28 cellular contexts compared by ENCODE assay signal in genomic region chr3:8873740-8874139, GRCh38.
"Had no signal": no experiment of that assay in that cellular context is flagged by ENCODE, and none has a peak within 500 bp of the region (broad histone marks: within the 10 kb centered on the region; RNA-seq: fewer than 3 reads in every experiment).

No MANE protein-coding gene starts in this region.

- H3K9me3 Mint-ChIP-seq: activated naive CD4-positive, alpha-beta T cell treated with anti-CD3 and anti-CD28 coated beads, Interleukin-2, amount 10 ng/mL, durations not matched to agents 7 days and 5 days; central memory CD8-positive, alpha-beta T cell; mesothelial cell of epicardium; T-helper 2 cell treated with Interferon-gamma antibody and Interleukin-4, amounts not matched to agents 5 μg/mL and 100 μg/mL, for 36 hours had no signal

- ATAC-seq: activated CD4-positive, alpha-beta T cell treated with anti-CD3 and anti-CD28 coated beads for 36 hours; left cardiac atrium; left ventricle myocardium superior; psoas muscle; stimulated activated memory B cell treated with anti-CD40 and anti-IgM and Interleukin-4, amounts not matched to agents 10 μg/mL and 1 μg/mL and 100 μg/mL, for 72 hours had no signal

- H3K4me3 Mint-ChIP-seq: activated CD4-positive, alpha-beta T cell treated with anti-CD3 and anti-CD28 coated beads for 36 hours; activated naive CD4-positive, alpha-beta T cell treated with anti-CD3 and anti-CD28 coated beads, Interleukin-2, amount 10 ng/mL, durations not matched to agents 7 days and 5 days; central memory CD8-positive, alpha-beta T cell; mesothelial cell of epicardium; naive B cell; stimulated activated memory B cell treated with anti-CD40 and anti-IgM and Interleukin-4, amounts not matched to agents 10 μg/mL and 1 μg/mL and 100 μg/mL, for 72 hours; T-helper 2 cell treated with Interferon-gamma antibody and Interleukin-4, amounts not matched to agents 5 μg/mL and 100 μg/mL, for 36 hours had no signal

- H3K4me1 ChIP-seq: parathyroid adenoma, psoas muscle, right atrium auricular region, suprapubic skin, tibial artery had no signal

- H3K27ac ChIP-seq: brain microvascular endothelial cell, parathyroid adenoma, psoas muscle, right atrium auricular region, suprapubic skin, tibial artery had no signal

- H3K9me3 ChIP-seq: psoas muscle, right atrium auricular region, suprapubic skin, tibial artery had no signal

- H3K27me3 Mint-ChIP-seq: activated CD4-positive, alpha-beta T cell treated with anti-CD3 and anti-CD28 coated beads for 36 hours; activated naive CD4-positive, alpha-beta T cell treated with anti-CD3 and anti-CD28 coated beads, Interleukin-2, amount 10 ng/mL, durations not matched to agents 7 days and 5 days; central memory CD8-positive, alpha-beta T cell; naive B cell; stimulated activated memory B cell treated with anti-CD40 and anti-IgM and Interleukin-4, amounts not matched to agents 10 μg/mL and 1 μg/mL and 100 μg/mL, for 72 hours had no signal

- H3K27ac Mint-ChIP-seq: activated CD4-positive, alpha-beta T cell treated with anti-CD3 and anti-CD28 coated beads for 36 hours; activated naive CD4-positive, alpha-beta T cell treated with anti-CD3 and anti-CD28 coated beads, Interleukin-2, amount 10 ng/mL, durations not matched to agents 7 days and 5 days; mesothelial cell of epicardium; stimulated activated memory B cell treated with anti-CD40 and anti-IgM and Interleukin-4, amounts not matched to agents 10 μg/mL and 1 μg/mL and 100 μg/mL, for 72 hours; T-helper 2 cell treated with Interferon-gamma antibody and Interleukin-4, amounts not matched to agents 5 μg/mL and 100 μg/mL, for 36 hours had no signal

- DNase-seq: activated CD4-positive, alpha-beta T cell treated with anti-CD3 and anti-CD28 coated beads for 36 hours; activated CD4-positive, alpha-beta T cell treated with anti-CD3 and anti-CD28 coated beads, Interleukin-2, amount 50 U/mL, for 4 hours; activated CD4-positive, CD25-positive, alpha-beta regulatory T cell; activated gamma-delta T cell; activated naive CD4-positive, alpha-beta T cell treated with anti-CD3 and anti-CD28 coated beads, Interleukin-2, amount 10 ng/mL, durations not matched to agents 7 days and 5 days; amniotic stem cell; brain microvascular endothelial cell; dermis blood vessel endothelial cell; effector CD4-positive, alpha-beta T cell; glutamatergic neuron; islet precursor cell; left cardiac atrium; left ventricle myocardium superior; naive B cell; psoas muscle; stimulated activated CD4-positive, alpha-beta T cell treated with anti-CD3 and anti-CD28 coated beads, Interleukin-1b, Interleukin-23, amount 100 ng/mL, for 48 hours; stimulated activated CD4-positive, alpha-beta T cell treated with anti-CD3 and anti-CD28 coated beads, Interleukin-4, amount 100 ng/mL, for 4 hours; stimulated activated CD8-positive, alpha-beta memory T cell treated with anti-CD3 and anti-CD28 coated beads, Interleukin-4, amount 100 ng/mL, for 48 hours; T-helper 1 cell; tibial artery had no signal

- H3K4me1 Mint-ChIP-seq: activated CD4-positive, alpha-beta T cell treated with anti-CD3 and anti-CD28 coated beads for 36 hours; activated naive CD4-positive, alpha-beta T cell treated with anti-CD3 and anti-CD28 coated beads, Interleukin-2, amount 10 ng/mL, durations not matched to agents 7 days and 5 days; central memory CD8-positive, alpha-beta T cell; naive B cell; stimulated activated memory B cell treated with anti-CD40 and anti-IgM and Interleukin-4, amounts not matched to agents 10 μg/mL and 1 μg/mL and 100 μg/mL, for 72 hours had no signal

- H3K27me3 ChIP-seq: brain microvascular endothelial cell, right atrium auricular region, suprapubic skin, tibial artery had no signal

- H3K36me3 ChIP-seq: right atrium auricular region had no signal

- H3K4me3 ChIP-seq: psoas muscle, right atrium auricular region, smooth muscle cell, suprapubic skin, tibial artery had no signal
